Comparison of ENCODE assay signal across 20 cellular contexts in the genomic region with DNA sequence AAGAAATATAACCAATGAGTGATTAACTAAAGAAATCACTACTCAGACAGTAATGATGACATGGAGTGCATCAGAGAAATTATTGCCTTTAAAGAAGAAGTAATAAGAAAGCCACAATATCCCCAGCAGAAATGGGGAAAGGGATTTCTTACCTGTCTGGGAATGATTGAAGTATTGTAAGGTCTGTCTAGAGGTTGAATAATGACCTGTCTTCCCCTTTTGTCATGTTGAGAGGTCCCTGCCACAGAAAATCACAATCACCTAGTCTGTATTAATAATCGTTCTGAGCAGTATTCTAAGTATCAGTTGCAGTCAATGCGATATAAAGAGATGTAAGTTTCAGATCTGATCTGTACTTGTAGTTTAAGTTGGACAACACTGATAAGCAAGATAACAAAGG.
DNase-seq lines count a peak whose midpoint lies in the region; ATAC-seq, FAIRE-seq and TF ChIP-seq lines count a peak whose summit lies in the region.
"Had no signal": no experiment of that assay in that cellular context is flagged by ENCODE, and none has a peak within 500 bp of the region (broad histone marks: within the 10 kb centered on the region; RNA-seq: fewer than 3 reads in every experiment).

No MANE protein-coding gene starts in this region.

- CTCF ChIA-PET in PC-9 (lab: Charles Lee): no interaction called here

- H3F3A ChIP-seq in PC-9 (ENCODE audit: insufficient read depth, low read depth) (no peaks in the 10 kb centered on the region), neural cell (ENCODE audit: insufficient read depth, low read length, poor library complexity, severe bottlenecking) (peaks cover 4% of the 10 kb centered on the region)

- H3K9ac ChIP-seq in neural cell (ENCODE audit: low read length): no peak overlapping the region
- H3K9ac ChIP-seq: BLaER1 had no signal

- no peak for TF ChIP-seq RAD21 in neural cell (conservative IDR thresholded peaks at IDR 0.05)

- no peaks in the 10 kb centered on the region for H4K20me1 ChIP-seq in PC-9 (ENCODE audit: insufficient read depth)
- H4K20me1 ChIP-seq in neural cell (ENCODE audit: insufficient read depth): no peaks in the 10 kb centered on the region
- H4K20me1 ChIP-seq: BLaER1 had no signal

- no peaks in the 10 kb centered on the region for H3K9me2 ChIP-seq in PC-9 (ENCODE audit: insufficient read depth)
- no peaks in the 10 kb centered on the region for H3K9me2 ChIP-seq in neural cell (ENCODE audit: insufficient read depth, low read length)

- DNase-seq in D721Med (ENCODE audit: insufficient read length, low spot score) (no peak), PC-9 (no peak), NCI-H187 (lab: John Stamatoyannopoulos, UW) (no peak)
- DNase-seq: 8988T; ACHN; BE2C; C1 segment of cervical spinal cord; CD4-positive, alpha-beta memory T cell; CD4-positive, CD25-positive, alpha-beta regulatory T cell; CD8-positive, alpha-beta memory T cell; COR-L47; DMS79 treated with DMSO at 0.1 percent for 48 hours; GF-D8 had no signal

- H3K27ac ChIP-seq in PC-9: no peak overlapping the region
- H3K27ac ChIP-seq in neural cell (ENCODE audit: low read length): peak overlapping the region; percentile 62
- H3K27ac ChIP-seq: BLaER1 had no signal

- intact Hi-C loops in PC-9 (cut with micrococcal nuclease; ENCODE audit: unreplicated experiment): no loop called here

- peak; percentile 99 for TF ChIP-seq EP300 in neural cell (conservative IDR thresholded peaks at IDR 0.05; ENCODE audit: poor library complexity, severe bottlenecking)

- no peak overlapping the region for H3K4me2 ChIP-seq in PC-9
- H3K4me2 ChIP-seq in neural cell (ENCODE audit: low read length): no peak overlapping the region
- H3K4me2 ChIP-seq: BLaER1 had no signal

- H3K9me3 ChIP-seq in PC-9 (ENCODE audit: insufficient read depth, low read depth) (no peaks in the 10 kb centered on the region), neural cell (ENCODE audit: low read length) (no peaks in the 10 kb centered on the region)
- H3K9me3 ChIP-seq: BE2C, BLaER1 had no signal

- no peaks in the 10 kb centered on the region for H3K79me2 ChIP-seq in PC-9 (ENCODE audit: low read depth)
- H3K79me2 ChIP-seq in neural cell (replicated peaks; ENCODE audit: insufficient read depth, low read length): no peaks in the 10 kb centered on the region

- TF ChIP-seq CTCF in D721Med (IDR thresholded peaks at IDR 0.05; ENCODE audit: insufficient read depth, missing control alignments): no peak
- TF ChIP-seq CTCF in PC-9 (conservative IDR thresholded peaks at IDR 0.05): no peak
- TF ChIP-seq CTCF in neural cell (IDR thresholded peaks at IDR 0.05; ENCODE audit: poor library complexity, severe bottlenecking): no peak

- no peaks in the 10 kb centered on the region for H3K36me3 ChIP-seq in PC-9 (ENCODE audit: low read depth)
- no peaks in the 10 kb centered on the region for H3K36me3 ChIP-seq in neural cell (ENCODE audit: insufficient read depth, low read length)
- H3K36me3 ChIP-seq: BE2C, BLaER1 had no signal

- H3K4me1 ChIP-seq in PC-9 (replicated peaks; ENCODE audit: insufficient read depth): no peaks in the 10 kb centered on the region
- H3K4me1 ChIP-seq: BE2C, BLaER1 had no signal

- no peaks in the 10 kb centered on the region for H3K27me3 ChIP-seq in PC-9 (ENCODE audit: insufficient read depth, low read depth)
- H3K27me3 ChIP-seq in neural cell (ENCODE audit: insufficient read depth, low read depth, low read length): no peaks in the 10 kb centered on the region
- H3K27me3 ChIP-seq: BE2C, BLaER1 had no signal

- H3K4me3 ChIP-seq in PC-9 (no peak overlapping the region), neural cell (ENCODE audit: low read length) (peak overlapping the region; percentile 28)
- H3K4me3 ChIP-seq: BLaER1 had no signal

- BruUV-seq in PC-9 (replicated peaks; lab: Mats Ljungman, UMichigan): no TSS peak

- POLR2A ChIA-PET in PC-9 (lab: Charles Lee; ENCODE audit: unreplicated experiment): no interaction called here

- H2AFZ ChIP-seq in PC-9 (0 out of 2 replicates have a peak overlapping the region, but pooled peaks have one; percentile 28), neural cell (ENCODE audit: low read depth, low read length) (no peak overlapping the region)

- ATAC-seq in HG03095 (IDR thresholded peaks at IDR 0.05; ENCODE audit: unreplicated experiment): no peak

- FAIRE-seq in D721Med (lab: Jason Lieb, UNC): peak; percentile 79
- FAIRE-seq: A204.1, G401.6, GM12891, GM19239 had no signal

TF ChIP-seq in neural cell, 6 proteins besides CTCF, POLR2A, EP300 and RAD21:
- TF ChIP-seq MXI1 (conservative IDR thresholded peaks at IDR 0.05; ENCODE audit: poor library complexity, severe bottlenecking): no peak
- TF ChIP-seq, protein P1, sequence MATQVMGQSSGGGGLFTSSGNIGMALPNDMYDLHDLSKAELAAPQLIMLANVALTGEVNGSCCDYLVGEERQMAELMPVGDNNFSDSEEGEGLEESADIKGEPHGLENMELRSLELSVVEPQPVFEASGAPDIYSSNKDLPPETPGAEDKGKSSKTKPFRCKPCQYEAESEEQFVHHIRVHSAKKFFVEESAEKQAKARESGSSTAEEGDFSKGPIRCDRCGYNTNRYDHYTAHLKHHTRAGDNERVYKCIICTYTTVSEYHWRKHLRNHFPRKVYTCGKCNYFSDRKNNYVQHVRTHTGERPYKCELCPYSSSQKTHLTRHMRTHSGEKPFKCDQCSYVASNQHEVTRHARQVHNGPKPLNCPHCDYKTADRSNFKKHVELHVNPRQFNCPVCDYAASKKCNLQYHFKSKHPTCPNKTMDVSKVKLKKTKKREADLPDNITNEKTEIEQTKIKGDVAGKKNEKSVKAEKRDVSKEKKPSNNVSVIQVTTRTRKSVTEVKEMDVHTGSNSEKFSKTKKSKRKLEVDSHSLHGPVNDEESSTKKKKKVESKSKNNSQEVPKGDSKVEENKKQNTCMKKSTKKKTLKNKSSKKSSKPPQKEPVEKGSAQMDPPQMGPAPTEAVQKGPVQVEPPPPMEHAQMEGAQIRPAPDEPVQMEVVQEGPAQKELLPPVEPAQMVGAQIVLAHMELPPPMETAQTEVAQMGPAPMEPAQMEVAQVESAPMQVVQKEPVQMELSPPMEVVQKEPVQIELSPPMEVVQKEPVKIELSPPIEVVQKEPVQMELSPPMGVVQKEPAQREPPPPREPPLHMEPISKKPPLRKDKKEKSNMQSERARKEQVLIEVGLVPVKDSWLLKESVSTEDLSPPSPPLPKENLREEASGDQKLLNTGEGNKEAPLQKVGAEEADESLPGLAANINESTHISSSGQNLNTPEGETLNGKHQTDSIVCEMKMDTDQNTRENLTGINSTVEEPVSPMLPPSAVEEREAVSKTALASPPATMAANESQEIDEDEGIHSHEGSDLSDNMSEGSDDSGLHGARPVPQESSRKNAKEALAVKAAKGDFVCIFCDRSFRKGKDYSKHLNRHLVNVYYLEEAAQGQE (IDR thresholded peaks at IDR 0.05; ENCODE audit: borderline replicate concordance): peak; percentile 56
- TF ChIP-seq POLR2AphosphoS5 (IDR thresholded peaks at IDR 0.05): peak; percentile 86
